Comparison of ENCODE assay signal across 2 cellular contexts in the genomic region with DNA sequence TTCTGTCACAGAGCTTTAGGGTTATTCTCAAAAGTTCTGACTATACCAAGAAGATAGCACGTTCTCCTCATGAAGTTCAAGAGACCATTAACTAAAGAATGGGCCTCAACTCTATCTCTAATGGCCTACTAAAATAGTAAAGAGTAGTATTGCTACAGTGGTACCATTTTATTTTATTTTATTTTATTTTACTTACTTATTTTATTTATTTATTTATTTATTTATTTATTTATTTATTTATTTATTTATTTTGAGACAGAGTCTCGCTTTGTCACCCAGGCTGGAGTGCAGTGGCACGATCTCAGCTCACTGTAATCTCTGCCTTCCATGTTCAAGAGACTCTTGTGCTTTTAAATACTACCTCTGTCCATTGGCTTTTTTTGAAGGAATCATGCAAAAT. TPM values are rescaled to one million over a fixed set of nuclear protein-coding genes. Genes with fewer than 3 reads are reported as not detected.
"Had no signal": no experiment of that assay in that cellular context is flagged by ENCODE, and none has a peak within 500 bp of the region (broad histone marks: within the 10 kb centered on the region; RNA-seq: fewer than 3 reads in every experiment).

No MANE protein-coding gene starts in this region.

RNA-seq across cellular contexts. Expression of a gene that starts 52.5 kb away (rescaled TPM):
- total RNA-seq: G401, GM12878 had no signal
